Comparison of ENCODE assay signal across 10 cellular contexts in genomic region chr10:119289227-119289925, GRCh38.
DNase-seq lines count a peak whose midpoint lies in the region; ATAC-seq and TF ChIP-seq lines count a peak whose summit lies in the region.
"Had no signal": no experiment of that assay in that cellular context is flagged by ENCODE, and none has a peak within 500 bp of the region (broad histone marks: within the 10 kb centered on the region; RNA-seq: fewer than 3 reads in every experiment).

No MANE protein-coding gene starts in this region.

- peak overlapping the region; percentile 53 for H3K27ac ChIP-seq in caudate nucleus (ENCODE audit: low read depth, low read length)
- peak overlapping the region; percentile 7 for H3K27ac ChIP-seq in suprapubic skin
- H3K27ac ChIP-seq: cardiac muscle cell had no signal

- H3K27ac Mint-ChIP-seq in activated CD8-positive, alpha-beta memory T cell treated with anti-CD3 and anti-CD28 coated beads, Interleukin-2, amount 10 ng/mL, durations not matched to agents 7 days and 5 days: peak overlapping the region; percentile 80

- no peaks in the 10 kb centered on the region for H3K36me3 ChIP-seq in suprapubic skin
- H3K36me3 ChIP-seq: cardiac muscle cell had no signal

- DNase-seq in activated CD8-positive, alpha-beta memory T cell treated with anti-CD3 and anti-CD28 coated beads, Interleukin-2, amount 10 ng/mL, durations not matched to agents 7 days and 5 days: no peak
- DNase-seq in activated CD8-positive, alpha-beta memory T cell treated with anti-CD3 and anti-CD28 coated beads for 24 hours: no peak
- peak in 4 of 61 donors; percentile 6 to 30 (median 16) for DNase-seq in caudate nucleus (lab: John Stamatoyannopoulos, UW)
- DNase-seq in medulla oblongata (ENCODE audit: extremely low spot score): peak; percentile 81
- no peak for DNase-seq in suprapubic skin (ENCODE audit: low spot score in 2 of 2)
- no peak for DNase-seq in stimulated activated CD4-positive, alpha-beta T cell treated with anti-CD3 and anti-CD28 coated beads, Interleukin-4, amount 100 ng/mL, for 4 hours
- no peak for DNase-seq in stimulated activated naive CD4-positive, alpha-beta T cell (lab: John Stamatoyannopoulos, UW)
- DNase-seq: NCI-H2029 had no signal

- peaks cover 77% of the 10 kb centered on the region for H3K4me1 Mint-ChIP-seq in activated CD8-positive, alpha-beta memory T cell treated with anti-CD3 and anti-CD28 coated beads, Interleukin-2, amount 10 ng/mL, durations not matched to agents 7 days and 5 days

- CTCF ChIA-PET in activated CD8-positive, alpha-beta memory T cell treated with anti-CD3 and anti-CD28 coated beads, Interleukin-2, amount 10 ng/mL, durations not matched to agents 7 days and 5 days (lab: Charles Lee): interaction anchor here (0.7 to 2.5 kb wide), 13 partner anchors 9 to 156 kb away, joined by 3 to 8 read pairs (median 4); no protein-coding TSS in a partner anchor

- H3K9me3 Mint-ChIP-seq in activated CD8-positive, alpha-beta memory T cell treated with anti-CD3 and anti-CD28 coated beads, Interleukin-2, amount 10 ng/mL, durations not matched to agents 7 days and 5 days (ENCODE audit: low read depth): no peaks in the 10 kb centered on the region

- no peaks in the 10 kb centered on the region for H3K9me3 ChIP-seq in suprapubic skin

- no peak overlapping the region for H3K4me3 Mint-ChIP-seq in activated CD8-positive, alpha-beta memory T cell treated with anti-CD3 and anti-CD28 coated beads, Interleukin-2, amount 10 ng/mL, durations not matched to agents 7 days and 5 days

- no peaks in the 10 kb centered on the region for H3K27me3 Mint-ChIP-seq in activated CD8-positive, alpha-beta memory T cell treated with anti-CD3 and anti-CD28 coated beads, Interleukin-2, amount 10 ng/mL, durations not matched to agents 7 days and 5 days

- TF ChIP-seq POLR2A in suprapubic skin (IDR thresholded peaks at IDR 0.05): no peak

- WGBS in suprapubic skin: 71% methylated on average over 8 of the region's 8 CpGs

- H3K27me3 ChIP-seq in suprapubic skin: no peaks in the 10 kb centered on the region
- H3K27me3 ChIP-seq: cardiac muscle cell had no signal

- TF ChIP-seq EP300 in suprapubic skin (IDR thresholded peaks at IDR 0.05): no peak

- TF ChIP-seq CTCF in suprapubic skin (IDR thresholded peaks at IDR 0.05): no peak

- peaks cover 58% of the 10 kb centered on the region for H3K4me1 ChIP-seq in suprapubic skin

- no peak for ATAC-seq in activated CD8-positive, alpha-beta memory T cell treated with anti-CD3 and anti-CD28 coated beads, Interleukin-2, amount 10 ng/mL, durations not matched to agents 7 days and 5 days
- no peak for ATAC-seq in GM21390 (IDR thresholded peaks at IDR 0.05; ENCODE audit: unreplicated experiment)

- no peak overlapping the region for H3K4me3 ChIP-seq in suprapubic skin
- H3K4me3 ChIP-seq: cardiac muscle cell had no signal

- peaks cover 4% of the 10 kb centered on the region for H3K36me3 Mint-ChIP-seq in activated CD8-positive, alpha-beta memory T cell treated with anti-CD3 and anti-CD28 coated beads, Interleukin-2, amount 10 ng/mL, durations not matched to agents 7 days and 5 days
